In the genomic region with DNA sequence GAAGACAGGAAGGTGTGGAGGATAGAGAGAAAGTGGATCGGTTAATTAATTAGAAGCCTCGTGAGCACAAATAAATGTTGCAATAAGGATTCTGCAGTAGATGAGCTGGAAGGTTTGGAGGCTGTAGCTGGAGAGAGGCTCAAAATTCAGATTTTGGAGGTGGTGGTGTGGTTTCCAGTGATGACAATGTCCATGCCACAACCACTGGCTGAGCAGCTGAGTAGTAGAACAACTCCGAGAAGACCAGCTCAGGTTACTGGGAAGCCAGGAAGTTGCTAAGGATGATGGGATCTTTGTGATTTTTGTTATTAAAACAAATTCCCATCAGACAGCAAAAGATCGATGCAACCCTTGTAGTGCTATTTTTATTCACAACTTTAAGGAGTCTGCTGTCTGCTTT, we compare ENCODE assay signal across 18 cellular contexts. TPM values are rescaled to one million over a fixed set of nuclear protein-coding genes. Genes with fewer than 3 reads are reported as not detected.
DNase-seq lines count a peak whose midpoint lies in the region; ATAC-seq, FAIRE-seq and TF ChIP-seq lines count a peak whose summit lies in the region.
"Had no signal": no experiment of that assay in that cellular context is flagged by ENCODE, and none has a peak within 500 bp of the region (broad histone marks: within the 10 kb centered on the region; RNA-seq: fewer than 3 reads in every experiment).

No MANE protein-coding gene starts in this region.

- no peaks in the 10 kb centered on the region for H3K9me3 ChIP-seq in kidney (ENCODE audit: control insufficient read depth in 1 of 2, low read length in 2 of 2)
- H3K9me3 ChIP-seq: BLaER1, Caco-2 had no signal

- peaks cover 11% of the 10 kb centered on the region for H3K27me3 Mint-ChIP-seq in activated CD4-positive, alpha-beta T cell treated with anti-CD3 and anti-CD28 coated beads for 36 hours
- H3K27me3 Mint-ChIP-seq in WTC11 (ENCODE audit: low read depth): peaks cover 21% of the 10 kb centered on the region

- ATAC-seq in activated CD4-positive, alpha-beta T cell treated with anti-CD3 and anti-CD28 coated beads for 36 hours: no peak
- ATAC-seq in WTC11 (0 out of 2 replicates have a peak, but pooled peaks have one; percentile 28), sciatic nerve (no peak), HG03135 (IDR thresholded peaks at IDR 0.05; ENCODE audit: unreplicated experiment) (no peak)

- peak; percentile 14 for DNase-seq in activated CD4-positive, alpha-beta T cell treated with anti-CD3 and anti-CD28 coated beads for 36 hours
- no peak for DNase-seq in activated CD4-positive, alpha-beta T cell treated with anti-CD3 and anti-CD28 coated beads for 48 hours
- DNase-seq in WTC11 (ENCODE audit: low spot score) (no peak), myocyte (ENCODE audit: low read depth) (peak; percentile 57), sciatic nerve (ENCODE audit: low spot score) (no peak), kidney (no peak)
- DNase-seq: 8988T; AML-193; Caco-2; CD8-positive, alpha-beta memory T cell; DND-41; GDM1; HCEC 1CT had no signal

- H3K36me3 ChIP-seq in kidney (ENCODE audit: control insufficient read depth in 1 of 2, insufficient read depth in 2 of 2, low read length in 2 of 2): no peaks in the 10 kb centered on the region
- H3K36me3 ChIP-seq: BLaER1 had no signal

- H3K4me3 Mint-ChIP-seq in activated CD4-positive, alpha-beta T cell treated with anti-CD3 and anti-CD28 coated beads for 36 hours: no peak overlapping the region
- no peak overlapping the region for H3K4me3 Mint-ChIP-seq in WTC11
- H3K4me3 Mint-ChIP-seq: CD8-positive, alpha-beta memory T cell had no signal

- intact Hi-C loops in activated CD4-positive, alpha-beta T cell treated with anti-CD3 and anti-CD28 coated beads for 36 hours (cut with DNase I, micrococcal nuclease): loop anchor here in 1 of 2 experiments (10.0 kb wide), 2 partner anchors 147 to 193 kb away; partner anchors contain the start of gene GPR22
- intact Hi-C loops in sciatic nerve (cut with DNase I): no loop called here
- intact Hi-C loops in kidney (cut with DNase I): no loop called here

- no peaks in the 10 kb centered on the region for H3K9me3 Mint-ChIP-seq in activated CD4-positive, alpha-beta T cell treated with anti-CD3 and anti-CD28 coated beads for 36 hours (ENCODE audit: low read depth)
- H3K9me3 Mint-ChIP-seq in WTC11: no peaks in the 10 kb centered on the region
- H3K9me3 Mint-ChIP-seq: CD8-positive, alpha-beta memory T cell had no signal

- no peaks in the 10 kb centered on the region for H3K36me3 Mint-ChIP-seq in activated CD4-positive, alpha-beta T cell treated with anti-CD3 and anti-CD28 coated beads for 36 hours (ENCODE audit: low read depth)
- no peaks in the 10 kb centered on the region for H3K36me3 Mint-ChIP-seq in WTC11
- H3K36me3 Mint-ChIP-seq: CD8-positive, alpha-beta memory T cell had no signal

- no peaks in the 10 kb centered on the region for H3K4me1 ChIP-seq in kidney (ENCODE audit: control insufficient read depth in 1 of 2, insufficient read depth in 1 of 2, low read depth in 1 of 2, low read length in 2 of 2)
- H3K4me1 ChIP-seq: BLaER1, Caco-2 had no signal

- H3K4me1 Mint-ChIP-seq in activated CD4-positive, alpha-beta T cell treated with anti-CD3 and anti-CD28 coated beads for 36 hours: peaks cover 7% of the 10 kb centered on the region
- 0 out of 2 replicates have a peak, but pooled peaks cover 3% of the 10 kb centered on the region for H3K4me1 Mint-ChIP-seq in WTC11
- H3K4me1 Mint-ChIP-seq: CD8-positive, alpha-beta memory T cell had no signal

- H3K27ac ChIP-seq in kidney (ENCODE audit: low read depth in 2 of 2, low read length in 2 of 2): no peak overlapping the region
- H3K27ac ChIP-seq: BLaER1, HL-60 had no signal

- POLR2A ChIA-PET in activated CD4-positive, alpha-beta T cell treated with anti-CD3 and anti-CD28 coated beads for 36 hours (lab: Charles Lee): no interaction called here
- POLR2A ChIA-PET in WTC11 (lab: Charles Lee): no interaction called here

- TF ChIP-seq CTCF in WTC11 (IDR thresholded peaks at IDR 0.05) (no peak), kidney (IDR thresholded peaks at IDR 0.05; ENCODE audit: borderline replicate concordance, extremely low read depth, insufficient read depth) (no peak)

- CTCF ChIA-PET in activated CD4-positive, alpha-beta T cell treated with anti-CD3 and anti-CD28 coated beads for 36 hours (lab: Charles Lee): interaction anchor here (0.6 kb wide), 1 partner anchor 45 kb away, joined by 3 read pairs; no protein-coding TSS in a partner anchor
- CTCF ChIA-PET in WTC11 (lab: Charles Lee): no interaction called here

- no peak for FAIRE-seq in kidney (lab: Jason Lieb, UNC)
- FAIRE-seq: GM12892, GM19239 had no signal

- H3K9ac ChIP-seq in kidney (ENCODE audit: low read length in 2 of 2): no peak overlapping the region
- H3K9ac ChIP-seq: BLaER1 had no signal

- no peak overlapping the region for H3K27ac Mint-ChIP-seq in activated CD4-positive, alpha-beta T cell treated with anti-CD3 and anti-CD28 coated beads for 36 hours
- H3K27ac Mint-ChIP-seq in WTC11: no peak overlapping the region
- H3K27ac Mint-ChIP-seq: CD8-positive, alpha-beta memory T cell had no signal

- H3K4me3 ChIP-seq in kidney (ENCODE audit: low read length in 2 of 2): no peak overlapping the region
- H3K4me3 ChIP-seq: BLaER1 had no signal

TF ChIP-seq in WTC11, 78 proteins besides CTCF, POLR2A, EP300 and RAD21:
- TF ChIP-seq ZNF317 (CRISPR knock-in tag; IDR thresholded peaks at IDR 0.05; ENCODE audit: borderline replicate concordance, low read depth) (no peak), PREB (CRISPR knock-in tag; IDR thresholded peaks at IDR 0.05; ENCODE audit: borderline replicate concordance) (no peak), SOX15 (CRISPR knock-in tag; IDR thresholded peaks at IDR 0.05) (no peak), ELF4 (CRISPR knock-in tag; IDR thresholded peaks at IDR 0.05; ENCODE audit: low read depth) (no peak), JUN (CRISPR knock-in tag; IDR thresholded peaks at IDR 0.05) (no peak), NFATC4 (CRISPR knock-in tag; IDR thresholded peaks at IDR 0.05) (no peak), KAT7 (CRISPR knock-in tag; IDR thresholded peaks at IDR 0.05; ENCODE audit: borderline replicate concordance) (no peak), RORB (CRISPR knock-in tag; IDR thresholded peaks at IDR 0.05) (no peak), NR2C2 (CRISPR knock-in tag; IDR thresholded peaks at IDR 0.05) (no peak), MLX (CRISPR knock-in tag; IDR thresholded peaks at IDR 0.05) (no peak), IRF2 (CRISPR knock-in tag; IDR thresholded peaks at IDR 0.05; ENCODE audit: borderline replicate concordance, low read depth) (no peak), GRHL2 (CRISPR knock-in tag; IDR thresholded peaks at IDR 0.05; ENCODE audit: insufficient replicate concordance, severe bottlenecking) (no peak), ZMAT4 (CRISPR knock-in tag; IDR thresholded peaks at IDR 0.05) (no peak), ZNF232 (CRISPR knock-in tag; IDR thresholded peaks at IDR 0.05) (no peak)
- TF ChIP-seq, protein P1, sequence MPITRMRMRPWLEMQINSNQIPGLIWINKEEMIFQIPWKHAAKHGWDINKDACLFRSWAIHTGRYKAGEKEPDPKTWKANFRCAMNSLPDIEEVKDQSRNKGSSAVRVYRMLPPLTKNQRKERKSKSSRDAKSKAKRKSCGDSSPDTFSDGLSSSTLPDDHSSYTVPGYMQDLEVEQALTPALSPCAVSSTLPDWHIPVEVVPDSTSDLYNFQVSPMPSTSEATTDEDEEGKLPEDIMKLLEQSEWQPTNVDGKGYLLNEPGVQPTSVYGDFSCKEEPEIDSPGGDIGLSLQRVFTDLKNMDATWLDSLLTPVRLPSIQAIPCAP (CRISPR knock-in tag; IDR thresholded peaks at IDR 0.05): no peak

RNA-seq across cellular contexts. Expression of gene SLC26A4, which starts 7.7 kb away (rescaled TPM):
- 1 to 10 TPM; 1.5 to 2.1 TPM for total RNA-seq in activated CD4-positive, alpha-beta T cell treated with anti-CD3 and anti-CD28 coated beads for 36 hours
- total RNA-seq in WTC11 (2021) (0.09 to 0.22 TPM in 2 of 3 replicates, not detected in the other), myocyte (3.1 and 7.3 TPM in 2 replicates), sciatic nerve (3.2 TPM), kidney (2.5 TPM)
- polyA plus RNA-seq in myocyte (2012): 0.37 TPM
- 7.3 TPM for polyA plus RNA-seq in kidney (ENCODE audit: insufficient read depth, low read depth, low replicate concordance)
- total RNA-seq: Caco-2 had no signal
- polyA plus RNA-seq: CD8-positive, alpha-beta memory T cell had no signal

Comparison
In these comparisons a context has a peak if more than half of its experiments do, and no peak if none do; other contexts are left out.
1. DNase-seq: peak in activated CD4-positive, alpha-beta T cell treated with anti-CD3 and anti-CD28 coated beads for 36 hours (single experiment) and myocyte (single experiment); none in activated CD4-positive, alpha-beta T cell treated with anti-CD3 and anti-CD28 coated beads for 48 hours (single experiment), WTC11 (single experiment), sciatic nerve (single experiment) and kidney (single experiment).